ENCODE assay signal across 19 cellular contexts in genomic region chr14:71714225-71714624, GRCh38.
A peak's percentile ranks its signal among the peaks of the same experiment; 100 is the strongest.
DNase-seq lines count a peak whose midpoint lies in the region; ATAC-seq and TF ChIP-seq lines count a peak whose summit lies in the region.
"Had no signal": no experiment of that assay in that cellular context is flagged by ENCODE, and none has a peak within 500 bp of the region (broad histone marks: within the 10 kb centered on the region; RNA-seq: fewer than 3 reads in every experiment).

No MANE protein-coding gene starts in this region.

- H3K4ac ChIP-seq in IMR-90 (ENCODE audit: low read depth, low read length), result peak overlapping the region; percentile 77

- peak overlapping the region; percentile 33; the same call in 1 of the 2 replicates for H3K14ac ChIP-seq in IMR-90 (replicated peaks; ENCODE audit: low read depth, low read length)

- H3K4me3 ChIP-seq in IMR-90 (ENCODE audit: insufficient read depth, low read depth, low read length) (no peak overlapping the region), mammary epithelial cell (replicated peaks in 1 of 3; ENCODE audit: insufficient read depth in 1 of 3, low read depth in 2 of 3, low read length in 3 of 3) (no peak overlapping the region), MM.1S (ENCODE audit: low read length) (no peak overlapping the region)
- H3K4me3 ChIP-seq: ascending aorta, pancreas, Peyer's patch had no signal

- CTCF ChIA-PET in IMR-90 (lab: Yijun Ruan, JAX) (no interaction called here), mammary epithelial cell (lab: Charles Lee; ENCODE audit: low non-redundant PET) (no interaction called here)

- H3F3A ChIP-seq in MM.1S (ENCODE audit: insufficient read depth, low read length), result no peaks in the 10 kb centered on the region

- H3K27ac ChIP-seq in IMR-90 (ENCODE audit: insufficient read depth, low read length) (peak overlapping the region; percentile 90), mammary epithelial cell (ENCODE audit: insufficient read depth, low read depth, low read length) (peak overlapping the region; percentile 11), MM.1S (ENCODE audit: low read length) (no peak overlapping the region)
- H3K27ac ChIP-seq: pancreas, Peyer's patch had no signal

- dilution Hi-C loops in IMR-90 (cut with HindIII; ENCODE audit: low sequenced_read_pairs, unreplicated experiment) (no loop called here), mammary epithelial cell (cut with HindIII; ENCODE audit: low sequenced_read_pairs) (no loop called here)

- H2AK5ac ChIP-seq in IMR-90 (ENCODE audit: low read depth, low read length), result peak overlapping the region; percentile 71

- peak overlapping the region; percentile 36; the same call in 1 of the 2 replicates for H3K23ac ChIP-seq in IMR-90 (ENCODE audit: low read depth, low read length)

- 0 out of 2 replicates have a peak overlapping the region, but pooled peaks have one; percentile 7 for H3K56ac ChIP-seq in IMR-90 (ENCODE audit: extremely low read depth, insufficient read depth, low read length)

- BruUV-seq in IMR-90 (replicated peaks; lab: Mats Ljungman, UMichigan) (no TSS peak), mammary epithelial cell (replicated peaks; lab: Mats Ljungman, UMichigan) (no TSS peak)

- DNase-seq in AG08396 (ENCODE audit: low spot score) (peak; percentile 29), IMR-90 (peak; percentile 90), mammary epithelial cell (peak; percentile 45), myocyte (ENCODE audit: low read depth) (peak; percentile 43), MM.1S (no peak), SW480 (ENCODE audit: low spot score) (no peak)
- no peak for DNase-seq in activated CD8-positive, alpha-beta memory T cell treated with anti-CD3 and anti-CD28 coated beads, Interleukin-2, amount 50 U/mL, for 4 hours
- DNase-seq: ACHN; activated effector memory CD4-positive, alpha-beta T cell treated with anti-CD3 and anti-CD28 coated beads, Interleukin-2, amount 50 U/mL, for 16 hours; Calu3; effector memory CD8-positive, alpha-beta T cell; islet precursor cell; NCI-H2029 treated with DMSO at 0.1 percent for 48 hours; NCI-H774; pancreas; Peyer's patch; SW 1271 had no signal

- peak overlapping the region; percentile 40 for H4K91ac ChIP-seq in IMR-90 (ENCODE audit: insufficient read depth, low read depth, low read length)

- H3K79me2 ChIP-seq in mammary epithelial cell (ENCODE audit: insufficient read depth, low read length) (no peaks in the 10 kb centered on the region), MM.1S (ENCODE audit: low read length) (no peaks in the 10 kb centered on the region)

- H2AK9ac ChIP-seq in IMR-90 (replicated peaks; ENCODE audit: low read depth, low read length, poor library complexity), result no peak overlapping the region

- H3K9me1 ChIP-seq in IMR-90 (ENCODE audit: insufficient read depth, low read length), result peaks cover 27% of the 10 kb centered on the region

- H4K20me1 ChIP-seq in IMR-90 (ENCODE audit: insufficient read depth, low read length) (no peaks in the 10 kb centered on the region; the same call in 1 of the 2 replicates), mammary epithelial cell (ENCODE audit: insufficient read depth, low read length) (no peaks in the 10 kb centered on the region), MM.1S (ENCODE audit: insufficient read depth, low read length) (no peaks in the 10 kb centered on the region)

- intact Hi-C loops in IMR-90 (cut with micrococcal nuclease), result loop anchor here (5.0 kb wide), 2 partner anchors 122 to 227 kb away; no protein-coding TSS in a partner anchor
- intact Hi-C loops in mammary epithelial cell (cut with micrococcal nuclease), result no loop called here

- peak overlapping the region; percentile 72 to 88 for H4K8ac ChIP-seq in IMR-90 (ENCODE audit: low read depth in 2 of 2, low read length in 2 of 2)

- no peaks in the 10 kb centered on the region for H3K9me2 ChIP-seq in MM.1S (replicated peaks; ENCODE audit: insufficient read depth, low read length)

- WGBS in IMR-90 (ENCODE audit: extremely low coverage in 2 of 2, insufficient read length in 1 of 2), 2 experiments, result no CpG with 5 or more reads among the region's 1 CpG
- 75% methylated on average over 1 of the region's 1 CpG for WGBS in mammary epithelial cell (ENCODE audit: low coverage, missing lambda C conversion rate)

- peak overlapping the region; percentile 80 for H2BK5ac ChIP-seq in IMR-90 (ENCODE audit: low read depth, low read length, poor library complexity, severe bottlenecking)

- H3K9me3 ChIP-seq in IMR-90 (ENCODE audit: control insufficient read depth, insufficient read depth, low read length) (no peaks in the 10 kb centered on the region), mammary epithelial cell (replicated peaks; ENCODE audit: insufficient read depth, low read length) (no peaks in the 10 kb centered on the region), MM.1S (replicated peaks; ENCODE audit: insufficient read depth, low read length) (no peaks in the 10 kb centered on the region)
- H3K9me3 ChIP-seq: ascending aorta, pancreas, Peyer's patch had no signal

- H3K4me1 ChIP-seq in IMR-90 (ENCODE audit: control insufficient read depth, insufficient read depth, low read length) (peaks cover 23% of the 10 kb centered on the region), mammary epithelial cell (ENCODE audit: insufficient read depth, low read length) (peaks cover 38% of the 10 kb centered on the region), MM.1S (ENCODE audit: low read length) (no peaks in the 10 kb centered on the region)
- H3K4me1 ChIP-seq: pancreas, Peyer's patch had no signal

- peak overlapping the region; percentile 75; the same call in 1 of the 2 replicates for H2BK20ac ChIP-seq in IMR-90 (ENCODE audit: low read depth, low read length)

- peak overlapping the region; percentile 94 for H3K18ac ChIP-seq in IMR-90 (ENCODE audit: low read depth, low read length)

- H3K36me3 ChIP-seq in IMR-90 (ENCODE audit: control insufficient read depth, insufficient read depth, low read length) (peaks cover 10% of the 10 kb centered on the region; the same call in 1 of the 2 replicates), mammary epithelial cell (ENCODE audit: insufficient read depth, low read length) (peaks cover 3% of the 10 kb centered on the region), MM.1S (replicated peaks; ENCODE audit: insufficient read depth, low read length) (no peaks in the 10 kb centered on the region)

- ATAC-seq in IMR-90 (ENCODE audit: low read depth), result peak; percentile 16; the same call in 1 of the 2 replicates
- no peak for ATAC-seq in HG03521 (IDR thresholded peaks at IDR 0.05; ENCODE audit: unreplicated experiment)
- ATAC-seq: effector memory CD8-positive, alpha-beta T cell; pancreas had no signal

- no peak for TF ChIP-seq POLR2A in IMR-90 (IDR thresholded peaks at IDR 0.05; ENCODE audit: low read depth, low read length)

- H3K4me2 ChIP-seq in IMR-90 (ENCODE audit: low read depth, low read length), result no peak overlapping the region; the same call in 1 of the 2 replicates
- H3K4me2 ChIP-seq in mammary epithelial cell (ENCODE audit: insufficient read depth, low read depth, low read length), result no peak overlapping the region
- H3K4me2 ChIP-seq in MM.1S (ENCODE audit: low read depth, low read length), result no peak overlapping the region

- no peak for TF ChIP-seq CTCF in IMR-90 (conservative IDR thresholded peaks at IDR 0.05; ENCODE audit: low read depth, low read length)
- no peak for TF ChIP-seq CTCF in mammary epithelial cell (conservative IDR thresholded peaks at IDR 0.05 in 1 of 2, IDR thresholded peaks at IDR 0.05 in 1 of 2; ENCODE audit: extremely low read depth in 1 of 2, insufficient read depth in 1 of 2, low read depth in 1 of 2, low read length in 2 of 2)
- no peak for TF ChIP-seq CTCF in MM.1S (IDR thresholded peaks at IDR 0.05; ENCODE audit: low read length)

- H3K79me1 ChIP-seq in IMR-90 (ENCODE audit: low read depth in 1 of 2, low read length in 2 of 2), result peaks cover 26 to 40% of the 10 kb centered on the region in 2 experiments

- in situ Hi-C loops in IMR-90 (cut with MboI; ENCODE audit: low sequenced_read_pairs) (no loop called here), mammary epithelial cell (cut with MboI; ENCODE audit: low sequenced_read_pairs in 2 of 2) (no loop called here)

- H3K27me3 ChIP-seq in IMR-90 (ENCODE audit: control insufficient read depth, insufficient read depth, low read length) (no peaks in the 10 kb centered on the region), mammary epithelial cell (ENCODE audit: insufficient read depth, low read length) (no peaks in the 10 kb centered on the region), MM.1S (replicated peaks; ENCODE audit: insufficient read depth, low read length) (no peaks in the 10 kb centered on the region)
- H3K27me3 ChIP-seq: ascending aorta, pancreas, Peyer's patch had no signal

- H2BK120ac ChIP-seq in IMR-90 (ENCODE audit: low read depth, low read length), result peak overlapping the region; percentile 71

- H4K5ac ChIP-seq in IMR-90 (ENCODE audit: low read depth, low read length), result peak overlapping the region; percentile 91

- H3K9ac ChIP-seq in IMR-90 (ENCODE audit: low read depth, low read length) (no peak overlapping the region), mammary epithelial cell (ENCODE audit: insufficient read depth, low read length) (no peak overlapping the region), MM.1S (ENCODE audit: low read length) (no peak overlapping the region)

- H2AFZ ChIP-seq in IMR-90 (replicated peaks; ENCODE audit: low read length, poor library complexity) (no peak overlapping the region), mammary epithelial cell (ENCODE audit: low read depth, low read length) (no peak overlapping the region), MM.1S (ENCODE audit: low read length) (no peak overlapping the region)

- peak overlapping the region; percentile 69; the same call in 2 of the 3 replicates for H2BK15ac ChIP-seq in IMR-90 (ENCODE audit: low read depth, low read length)

- POLR2A ChIA-PET in IMR-90 (lab: Charles Lee; ENCODE audit: unreplicated experiment), result no interaction called here

- TF ChIP-seq RAD21 in IMR-90 (IDR thresholded peaks at IDR 0.05; ENCODE audit: low read length), result no peak

TF ChIP-seq in IMR-90, 13 proteins besides CTCF, POLR2A, EP300 and RAD21:
- TF ChIP-seq MAFK (IDR thresholded peaks at IDR 0.05; ENCODE audit: low read depth, low read length) (no peak), FOS (IDR thresholded peaks at IDR 0.05; ENCODE audit: low read depth, low read length) (no peak), CEBPB (IDR thresholded peaks at IDR 0.05; ENCODE audit: low read depth, low read length) (peak; percentile 93)

Comparison
In these comparisons a context has a peak if more than half of its experiments do, and no peak if none do; other contexts are left out.
1. DNase-seq: peak in AG08396 (single experiment), IMR-90 (single experiment), mammary epithelial cell (single experiment) and myocyte (single experiment); none in MM.1S (single experiment), SW480 (single experiment) and activated CD8-positive, alpha-beta memory T cell treated with anti-CD3 and anti-CD28 coated beads, Interleukin-2, amount 50 U/mL, for 4 hours (single experiment).